Comparison of ENCODE assay signal across 17 cellular contexts in the genomic region with DNA sequence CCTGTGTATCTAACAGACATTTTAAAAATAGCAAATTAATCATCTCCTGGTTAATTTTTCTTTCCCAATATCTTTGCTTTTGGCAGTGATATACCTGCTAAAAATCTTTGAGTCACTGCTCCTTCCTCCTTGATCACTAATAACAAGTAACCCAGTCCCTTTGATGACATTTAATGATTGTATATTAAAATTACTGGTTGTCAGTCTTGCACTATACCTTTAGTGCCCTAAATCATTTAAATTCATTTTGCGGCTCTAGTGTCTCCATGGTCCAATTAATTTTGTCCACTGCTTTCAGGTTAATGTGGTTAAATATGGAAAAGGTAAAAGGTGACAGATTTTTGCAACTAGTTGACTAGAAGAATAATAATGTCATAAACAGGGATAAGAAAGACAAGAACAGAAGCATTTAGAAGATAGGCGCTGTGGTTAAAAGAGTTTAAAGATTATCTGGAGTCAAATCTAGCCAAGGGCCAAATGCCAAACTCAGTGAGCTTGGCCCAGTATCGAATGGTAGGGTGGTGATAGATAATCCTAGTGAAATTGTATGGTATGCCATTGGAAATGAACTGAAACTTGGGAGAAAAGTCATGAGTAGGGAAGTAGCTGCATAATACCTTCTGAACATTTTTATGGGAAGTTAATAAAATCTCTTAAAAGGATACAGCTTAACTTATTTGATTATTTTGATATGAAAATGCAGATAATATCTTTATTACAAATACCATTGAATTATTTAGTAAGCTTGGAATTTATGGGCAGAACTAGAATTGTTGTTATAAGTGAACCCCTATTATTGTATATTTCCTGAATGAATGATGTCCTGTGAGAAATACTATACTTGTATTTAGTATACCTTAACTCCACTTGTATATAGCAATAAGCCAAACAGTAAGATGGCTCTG.
DNase-seq lines count a peak whose midpoint lies in the region; ATAC-seq and TF ChIP-seq lines count a peak whose summit lies in the region.
"Had no signal": no experiment of that assay in that cellular context is flagged by ENCODE, and none has a peak within 500 bp of the region (broad histone marks: within the 10 kb centered on the region; RNA-seq: fewer than 3 reads in every experiment).

No MANE protein-coding gene starts in this region.

- peak overlapping the region; percentile 4 for H3K4me3 Mint-ChIP-seq in activated CD4-positive, alpha-beta T cell treated with anti-CD3 and anti-CD28 coated beads for 36 hours
- H3K4me3 Mint-ChIP-seq in activated naive CD8-positive, alpha-beta T cell treated with anti-CD3 and anti-CD28 coated beads for 36 hours = peak overlapping the region; percentile 15
- H3K4me3 Mint-ChIP-seq: dendritic cell treated with granulocyte-macrophage colony-stimulating factor and Interleukin-4, amounts not matched to agents 40 ng/mL and 50 ng/mL, for 4 days; naive B cell had no signal

- H2AFZ ChIP-seq in osteoblast (ENCODE audit: low read length) = no peak overlapping the region

- H3K4me1 ChIP-seq in osteoblast (ENCODE audit: insufficient read depth, low read length) = peaks cover 15% of the 10 kb centered on the region
- H3K4me1 ChIP-seq: body of pancreas had no signal

- CTCF ChIA-PET in activated CD4-positive, alpha-beta T cell treated with anti-CD3 and anti-CD28 coated beads for 36 hours (lab: Charles Lee) = interaction anchor here (0.6 to 4.1 kb wide), 3 partner anchors 12 to 120 kb away, joined by 3 to 19 read pairs (median 4); a partner anchor contains a TSS

- peaks cover 6% of the 10 kb centered on the region for H3K9me3 Mint-ChIP-seq in activated CD4-positive, alpha-beta T cell treated with anti-CD3 and anti-CD28 coated beads for 36 hours (ENCODE audit: low read depth)
- H3K9me3 Mint-ChIP-seq in activated naive CD8-positive, alpha-beta T cell treated with anti-CD3 and anti-CD28 coated beads for 36 hours = peaks cover 15% of the 10 kb centered on the region
- H3K9me3 Mint-ChIP-seq: dendritic cell treated with granulocyte-macrophage colony-stimulating factor and Interleukin-4, amounts not matched to agents 40 ng/mL and 50 ng/mL, for 4 days had no signal

- peak overlapping the region; percentile 55 for H3K27ac ChIP-seq in osteoblast (ENCODE audit: low read depth, low read length)
- H3K27ac ChIP-seq: body of pancreas, C4-2B, skin epidermis, transverse colon had no signal

- peaks cover 19% of the 10 kb centered on the region for H3K36me3 ChIP-seq in osteoblast (ENCODE audit: insufficient read depth, low read length)

- peak overlapping the region; percentile 67 for H3K4me2 ChIP-seq in osteoblast (ENCODE audit: insufficient read depth, low read length)

- intact Hi-C loops in activated CD4-positive, alpha-beta T cell treated with anti-CD3 and anti-CD28 coated beads for 36 hours (cut with DNase I, micrococcal nuclease) = loop anchor here (5.0 kb wide), 3 partner anchors 100 to 370 kb away; no protein-coding TSS in a partner anchor

- H3K27ac Mint-ChIP-seq in activated CD4-positive, alpha-beta T cell treated with anti-CD3 and anti-CD28 coated beads for 36 hours = peak overlapping the region; percentile 8
- H3K27ac Mint-ChIP-seq in activated naive CD8-positive, alpha-beta T cell treated with anti-CD3 and anti-CD28 coated beads for 36 hours = peak overlapping the region; percentile 82
- H3K27ac Mint-ChIP-seq: dendritic cell treated with granulocyte-macrophage colony-stimulating factor and Interleukin-4, amounts not matched to agents 40 ng/mL and 50 ng/mL, for 4 days had no signal

- H3K4me3 ChIP-seq in LNCaP clone FGC (ENCODE audit: low read depth, low read length) (peak overlapping the region; percentile 17; the same call in 1 of the 2 replicates), osteoblast (ENCODE audit: insufficient read depth, low read length) (no peak overlapping the region)
- H3K4me3 ChIP-seq: body of pancreas, lung, skin epidermis, transverse colon had no signal

- peaks cover 33% of the 10 kb centered on the region for H3K4me1 Mint-ChIP-seq in activated CD4-positive, alpha-beta T cell treated with anti-CD3 and anti-CD28 coated beads for 36 hours
- H3K4me1 Mint-ChIP-seq in activated naive CD8-positive, alpha-beta T cell treated with anti-CD3 and anti-CD28 coated beads for 36 hours = peaks cover 32% of the 10 kb centered on the region

- POLR2A ChIA-PET in activated CD4-positive, alpha-beta T cell treated with anti-CD3 and anti-CD28 coated beads for 36 hours (lab: Charles Lee) = no interaction called here

- H4K20me1 ChIP-seq in osteoblast (ENCODE audit: insufficient read depth, low read length) = peaks cover 7% of the 10 kb centered on the region

- H3K79me2 ChIP-seq in osteoblast (ENCODE audit: insufficient read depth, low read length) = no peaks in the 10 kb centered on the region

- no peaks in the 10 kb centered on the region for H3K27me3 ChIP-seq in osteoblast (ENCODE audit: insufficient read depth, low read length)
- H3K27me3 ChIP-seq: body of pancreas, transverse colon had no signal

- DNase-seq in activated CD4-positive, alpha-beta T cell treated with anti-CD3 and anti-CD28 coated beads for 36 hours = no peak
- DNase-seq in activated CD4-positive, alpha-beta T cell treated with anti-CD3 and anti-CD28 coated beads, Interleukin-2, amount 50 U/mL, for 1 hour = no peak
- DNase-seq in LNCaP clone FGC (ENCODE audit: low read depth) = no peak
- no peak for DNase-seq in activated naive CD8-positive, alpha-beta T cell treated with anti-CD3 and anti-CD28 coated beads for 36 hours
- DNase-seq in osteoblast (ENCODE audit: insufficient read length, low spot score, missing footprints) = no peak
- no peak for DNase-seq in SHP77 treated with DMSO at 0.1 percent for 48 hours (lab: John Stamatoyannopoulos, UW)
- DNase-seq in NCI-H146 (lab: John Stamatoyannopoulos, UW) = no peak
- no peak for DNase-seq in AG08396 (ENCODE audit: low spot score)
- DNase-seq: activated gamma-delta T cell, body of pancreas, naive B cell, NCI-H774, transverse colon had no signal

- peaks cover 53% of the 10 kb centered on the region for H3K36me3 Mint-ChIP-seq in activated CD4-positive, alpha-beta T cell treated with anti-CD3 and anti-CD28 coated beads for 36 hours (ENCODE audit: low read depth)
- peaks cover 48% of the 10 kb centered on the region for H3K36me3 Mint-ChIP-seq in activated naive CD8-positive, alpha-beta T cell treated with anti-CD3 and anti-CD28 coated beads for 36 hours

- no peaks in the 10 kb centered on the region for H3K9me3 ChIP-seq in osteoblast (ENCODE audit: low read depth, low read length)
- H3K9me3 ChIP-seq: body of pancreas, transverse colon had no signal

- no peak for ATAC-seq in activated CD4-positive, alpha-beta T cell treated with anti-CD3 and anti-CD28 coated beads for 36 hours
- ATAC-seq: body of pancreas had no signal

- no peaks in the 10 kb centered on the region for H3K27me3 Mint-ChIP-seq in activated CD4-positive, alpha-beta T cell treated with anti-CD3 and anti-CD28 coated beads for 36 hours
- H3K27me3 Mint-ChIP-seq in activated naive CD8-positive, alpha-beta T cell treated with anti-CD3 and anti-CD28 coated beads for 36 hours = no peaks in the 10 kb centered on the region
- H3K27me3 Mint-ChIP-seq: dendritic cell treated with granulocyte-macrophage colony-stimulating factor and Interleukin-4, amounts not matched to agents 40 ng/mL and 50 ng/mL, for 4 days; naive B cell had no signal

- no peak for TF ChIP-seq CTCF in LNCaP clone FGC (IDR thresholded peaks at IDR 0.05; ENCODE audit: control insufficient read depth, extremely low read depth, insufficient read depth)
- TF ChIP-seq CTCF in osteoblast (IDR thresholded peaks at IDR 0.05; ENCODE audit: extremely low read depth, low read depth, low read length) = no peak
